In genomic region chr4:30938956-30939528, GRCh38 we compare ENCODE assay signal across 19 cellular contexts.
"Had no signal": no experiment of that assay in that cellular context is flagged by ENCODE, and none has a peak within 500 bp of the region (broad histone marks: within the 10 kb centered on the region; RNA-seq: fewer than 3 reads in every experiment).

No MANE protein-coding gene starts in this region.

- H3K4me3 ChIP-seq: dorsolateral prefrontal cortex, esophagus muscularis mucosa, lower lobe of right lung, neural progenitor cell, thyroid gland, uterus had no signal

- ATAC-seq: activated T-helper 17 cell treated with anti-CD3 and anti-CD28 coated beads, Interleukin-2, amount 50 U/mL, for 72 hours; lower lobe of right lung; stimulated activated memory B cell treated with anti-CD40 and anti-IgM and Interleukin-4, amounts not matched to agents 10 μg/mL and 1 μg/mL and 100 μg/mL, for 72 hours had no signal

- H3K36me3 Mint-ChIP-seq: naive B cell; neural progenitor cell; stimulated activated memory B cell treated with anti-CD40 and anti-IgM and Interleukin-4, amounts not matched to agents 10 μg/mL and 1 μg/mL and 100 μg/mL, for 72 hours had no signal

- H3K9ac ChIP-seq: neural progenitor cell had no signal

- H3K27ac Mint-ChIP-seq: activated T-helper 17 cell treated with anti-CD3 and anti-CD28 coated beads, Interleukin-2, amount 50 U/mL, for 72 hours; endodermal cell; naive B cell; neural progenitor cell; stimulated activated memory B cell treated with anti-CD40 and anti-IgM and Interleukin-4, amounts not matched to agents 10 μg/mL and 1 μg/mL and 100 μg/mL, for 72 hours had no signal

- H3K4me1 ChIP-seq: lower lobe of right lung, neural progenitor cell, thyroid gland, uterus had no signal

- H3K27me3 ChIP-seq: dorsolateral prefrontal cortex, esophagus muscularis mucosa, neural progenitor cell, thyroid gland, uterus had no signal

- H3K4me3 Mint-ChIP-seq: activated T-helper 17 cell treated with anti-CD3 and anti-CD28 coated beads, Interleukin-2, amount 50 U/mL, for 72 hours; endodermal cell; naive B cell; neural progenitor cell; stimulated activated memory B cell treated with anti-CD40 and anti-IgM and Interleukin-4, amounts not matched to agents 10 μg/mL and 1 μg/mL and 100 μg/mL, for 72 hours had no signal

- H3K4me1 Mint-ChIP-seq: activated T-helper 17 cell treated with anti-CD3 and anti-CD28 coated beads, Interleukin-2, amount 50 U/mL, for 72 hours; naive B cell; neural progenitor cell; stimulated activated memory B cell treated with anti-CD40 and anti-IgM and Interleukin-4, amounts not matched to agents 10 μg/mL and 1 μg/mL and 100 μg/mL, for 72 hours had no signal

- H3K27me3 Mint-ChIP-seq: activated T-helper 17 cell treated with anti-CD3 and anti-CD28 coated beads, Interleukin-2, amount 50 U/mL, for 72 hours; naive B cell; stimulated activated memory B cell treated with anti-CD40 and anti-IgM and Interleukin-4, amounts not matched to agents 10 μg/mL and 1 μg/mL and 100 μg/mL, for 72 hours had no signal

- H3K27ac ChIP-seq: dorsolateral prefrontal cortex, esophagus muscularis mucosa, lower lobe of right lung, neural progenitor cell, thyroid gland, uterus had no signal

- H3K9me3 ChIP-seq: esophagus muscularis mucosa, lower lobe of right lung, thyroid gland, uterus had no signal

- H3K4me2 ChIP-seq: neural progenitor cell had no signal

- DNase-seq: activated CD4-positive, CD25-positive, alpha-beta regulatory T cell treated with anti-CD3 and anti-CD28 coated beads, Interleukin-2, amount 50 U/mL, for 72 hours; activated naive CD4-positive, alpha-beta T cell treated with Interleukin-2 at 50 U/mL for 16 hours; activated T-cell treated with anti-CD3 and anti-CD28 coated beads for 4 hours; aorta; dorsolateral prefrontal cortex; endodermal cell; glutamatergic neuron; hypothalamus; lower lobe of right lung; midbrain; naive B cell; stimulated activated CD4-positive, alpha-beta T cell treated with anti-CD3 and anti-CD28 coated beads, Interleukin-2, amount 100 ng/mL, for 48 hours; T-helper 1 cell; thyroid gland; uterus had no signal

- H3K9me3 Mint-ChIP-seq: endodermal cell; neural progenitor cell; stimulated activated memory B cell treated with anti-CD40 and anti-IgM and Interleukin-4, amounts not matched to agents 10 μg/mL and 1 μg/mL and 100 μg/mL, for 72 hours had no signal

- H3K36me3 ChIP-seq: esophagus muscularis mucosa, lower lobe of right lung, neural progenitor cell, thyroid gland, uterus had no signal

- H2AFZ ChIP-seq: neural progenitor cell had no signal
